1 cellular context compared by ENCODE assay signal in the genomic region with DNA sequence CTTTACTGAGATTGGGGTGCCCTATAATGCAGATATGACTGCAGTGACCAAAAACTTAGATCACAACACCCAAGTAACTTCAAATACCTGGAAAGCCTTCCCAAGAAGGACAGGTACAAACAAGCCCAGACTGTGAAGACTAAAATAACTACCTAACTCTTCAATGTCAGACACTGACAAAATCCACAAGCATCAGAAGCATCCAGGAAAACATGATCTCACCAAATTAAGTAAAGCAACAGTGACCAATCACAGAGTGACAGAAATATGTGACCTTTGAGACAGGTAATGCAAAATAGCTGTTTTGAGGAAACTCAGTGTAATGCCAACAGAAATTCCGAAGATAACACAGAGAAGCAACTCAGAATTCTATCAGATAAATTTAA.
TF ChIP-seq lines count a peak whose summit lies in the region.

No MANE protein-coding gene starts in this region.

TF ChIP-seq in GM23338, 12 proteins besides CTCF, POLR2A, EP300 and RAD21 (continued from another document):
- TF ChIP-seq, protein P1, sequence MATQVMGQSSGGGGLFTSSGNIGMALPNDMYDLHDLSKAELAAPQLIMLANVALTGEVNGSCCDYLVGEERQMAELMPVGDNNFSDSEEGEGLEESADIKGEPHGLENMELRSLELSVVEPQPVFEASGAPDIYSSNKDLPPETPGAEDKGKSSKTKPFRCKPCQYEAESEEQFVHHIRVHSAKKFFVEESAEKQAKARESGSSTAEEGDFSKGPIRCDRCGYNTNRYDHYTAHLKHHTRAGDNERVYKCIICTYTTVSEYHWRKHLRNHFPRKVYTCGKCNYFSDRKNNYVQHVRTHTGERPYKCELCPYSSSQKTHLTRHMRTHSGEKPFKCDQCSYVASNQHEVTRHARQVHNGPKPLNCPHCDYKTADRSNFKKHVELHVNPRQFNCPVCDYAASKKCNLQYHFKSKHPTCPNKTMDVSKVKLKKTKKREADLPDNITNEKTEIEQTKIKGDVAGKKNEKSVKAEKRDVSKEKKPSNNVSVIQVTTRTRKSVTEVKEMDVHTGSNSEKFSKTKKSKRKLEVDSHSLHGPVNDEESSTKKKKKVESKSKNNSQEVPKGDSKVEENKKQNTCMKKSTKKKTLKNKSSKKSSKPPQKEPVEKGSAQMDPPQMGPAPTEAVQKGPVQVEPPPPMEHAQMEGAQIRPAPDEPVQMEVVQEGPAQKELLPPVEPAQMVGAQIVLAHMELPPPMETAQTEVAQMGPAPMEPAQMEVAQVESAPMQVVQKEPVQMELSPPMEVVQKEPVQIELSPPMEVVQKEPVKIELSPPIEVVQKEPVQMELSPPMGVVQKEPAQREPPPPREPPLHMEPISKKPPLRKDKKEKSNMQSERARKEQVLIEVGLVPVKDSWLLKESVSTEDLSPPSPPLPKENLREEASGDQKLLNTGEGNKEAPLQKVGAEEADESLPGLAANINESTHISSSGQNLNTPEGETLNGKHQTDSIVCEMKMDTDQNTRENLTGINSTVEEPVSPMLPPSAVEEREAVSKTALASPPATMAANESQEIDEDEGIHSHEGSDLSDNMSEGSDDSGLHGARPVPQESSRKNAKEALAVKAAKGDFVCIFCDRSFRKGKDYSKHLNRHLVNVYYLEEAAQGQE (IDR thresholded peaks at IDR 0.05; ENCODE audit: unreplicated experiment), result no peak
- no peak for TF ChIP-seq ZNF114 (CRISPR knock-in tag; IDR thresholded peaks at IDR 0.05)
